Comparison of ENCODE assay signal across 16 cellular contexts in the genomic region with DNA sequence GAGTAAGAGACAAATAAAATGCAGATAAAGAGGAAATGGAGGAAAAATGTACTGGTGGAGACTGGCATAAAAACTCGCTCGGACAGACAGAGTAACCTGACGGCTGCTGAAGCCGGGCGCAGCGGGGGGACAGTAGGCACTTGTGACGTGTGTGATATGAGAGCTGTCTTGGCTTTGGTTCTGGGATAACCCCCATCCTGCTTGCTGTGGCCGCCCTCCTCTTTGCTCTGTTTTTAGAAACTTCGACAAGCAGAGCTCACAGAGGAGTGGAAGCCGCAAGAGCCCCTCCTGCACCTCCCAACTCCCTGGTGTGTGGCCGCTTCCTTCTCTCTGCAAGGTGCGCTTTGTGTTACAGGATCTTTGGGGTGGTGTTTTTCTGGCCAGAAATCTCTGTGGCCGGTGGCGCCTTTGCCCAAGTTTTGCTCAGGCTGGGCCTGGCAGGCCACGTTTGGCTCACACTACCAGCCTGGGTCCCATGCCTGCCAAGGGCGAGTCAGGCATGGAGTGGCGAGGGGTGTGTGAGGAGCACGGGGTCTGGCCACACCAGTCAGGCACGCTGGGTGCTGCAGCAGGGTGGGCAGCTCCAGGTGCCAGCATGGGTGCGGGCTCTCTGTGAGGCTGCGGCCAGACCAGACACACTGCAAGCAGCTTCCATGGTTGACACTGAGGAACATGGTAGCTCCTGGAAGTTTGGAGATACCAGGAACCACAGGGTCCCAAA.
DNase-seq lines count a peak whose midpoint lies in the region; ATAC-seq and TF ChIP-seq lines count a peak whose summit lies in the region.
"Had no signal": no experiment of that assay in that cellular context is flagged by ENCODE, and none has a peak within 500 bp of the region (broad histone marks: within the 10 kb centered on the region; RNA-seq: fewer than 3 reads in every experiment).

No MANE protein-coding gene starts in this region.

- peaks cover 18% of the 10 kb centered on the region for H3K36me3 Mint-ChIP-seq in endothelial cell (ENCODE audit: low read depth, unreplicated experiment)

- H3K9me3 Mint-ChIP-seq in endothelial cell (ENCODE audit: unreplicated experiment) = peaks cover 28% of the 10 kb centered on the region
- H3K9me3 Mint-ChIP-seq: CD4-positive, alpha-beta T cell had no signal

- no peaks in the 10 kb centered on the region for H3K4me1 ChIP-seq in osteoblast (ENCODE audit: insufficient read depth, low read length)
- H3K4me1 ChIP-seq: HAP-1 had no signal

- H2AFZ ChIP-seq in osteoblast (ENCODE audit: low read length) = no peak overlapping the region

- no peak overlapping the region for H3K27ac ChIP-seq in osteoblast (ENCODE audit: low read depth, low read length)

- no peaks in the 10 kb centered on the region for H4K20me1 ChIP-seq in osteoblast (ENCODE audit: insufficient read depth, low read length)

- H3K4me2 ChIP-seq in osteoblast (ENCODE audit: insufficient read depth, low read length) = no peak overlapping the region

- TF ChIP-seq CTCF in endothelial cell (IDR thresholded peaks at IDR 0.05; ENCODE audit: unreplicated experiment) (no peak), osteoblast (IDR thresholded peaks at IDR 0.05; ENCODE audit: extremely low read depth, low read depth, low read length) (no peak)

- H3K27me3 Mint-ChIP-seq in endothelial cell (ENCODE audit: unreplicated experiment) = peaks cover 14% of the 10 kb centered on the region
- H3K27me3 Mint-ChIP-seq: CD4-positive, alpha-beta T cell had no signal

- peak overlapping the region; percentile 49 for H3K27ac Mint-ChIP-seq in endothelial cell (ENCODE audit: unreplicated experiment)
- H3K27ac Mint-ChIP-seq: CD4-positive, alpha-beta T cell had no signal

- peak overlapping the region; percentile 47 for H3K4me3 Mint-ChIP-seq in endothelial cell (ENCODE audit: unreplicated experiment)
- H3K4me3 Mint-ChIP-seq: CD4-positive, alpha-beta T cell had no signal

- H3K4me3 ChIP-seq in osteoblast (ENCODE audit: insufficient read depth, low read length) = no peak overlapping the region
- H3K4me3 ChIP-seq: HAP-1 had no signal

- intact Hi-C loops in Right ventricle myocardium superior (cut with DNase I) = no loop called here
- intact Hi-C loops in left ventricle myocardium superior (cut with micrococcal nuclease) = no loop called here

- no peaks in the 10 kb centered on the region for H3K9me3 ChIP-seq in osteoblast (ENCODE audit: low read depth, low read length)
- H3K9me3 ChIP-seq: HAP-1 had no signal

- H3K36me3 ChIP-seq in osteoblast (ENCODE audit: insufficient read depth, low read length) = no peaks in the 10 kb centered on the region
- H3K36me3 ChIP-seq: HAP-1 had no signal

- ATAC-seq in Right ventricle myocardium superior (ENCODE audit: poor library complexity) (no peak), left ventricle myocardium superior (no peak), GM19397 (IDR thresholded peaks at IDR 0.05; ENCODE audit: unreplicated experiment) (no peak)

- no peaks in the 10 kb centered on the region for H3K27me3 ChIP-seq in osteoblast (ENCODE audit: insufficient read depth, low read length)

- DNase-seq in Right ventricle myocardium superior = peak; percentile 20
- DNase-seq in left ventricle myocardium superior = no peak
- no peak for DNase-seq in endothelial cell (ENCODE audit: low spot score)
- DNase-seq in osteoblast (ENCODE audit: insufficient read length, low spot score, missing footprints) = peak; percentile 74
- DNase-seq in NCI-H1105 (lab: John Stamatoyannopoulos, UW) = no peak
- no peak for DNase-seq in DMS153 (lab: John Stamatoyannopoulos, UW)
- DNase-seq: 8988T; AML-193; C1 segment of cervical spinal cord; Calu3; CD4-positive, alpha-beta T cell; DMS 273 treated with DMSO at 0.1 percent for 48 hours; DMS79; EL had no signal

- no peaks in the 10 kb centered on the region for H3K4me1 Mint-ChIP-seq in endothelial cell (ENCODE audit: unreplicated experiment)

- no peaks in the 10 kb centered on the region for H3K79me2 ChIP-seq in osteoblast (ENCODE audit: insufficient read depth, low read length)

Comparison
In these comparisons a context has a peak if more than half of its experiments do, and no peak if none do; other contexts are left out.
1. DNase-seq: peak in Right ventricle myocardium superior (single experiment) and osteoblast (single experiment); none in left ventricle myocardium superior (single experiment), endothelial cell (single experiment), NCI-H1105 (single experiment) and DMS153 (single experiment).